8 cellular contexts compared by ENCODE assay signal in genomic region chr19:16078311-16078758, GRCh38. TPM values are rescaled to one million over a fixed set of nuclear protein-coding genes. Genes with fewer than 3 reads are reported as not detected.
DNase-seq lines count a peak whose midpoint lies in the region; ATAC-seq and TF ChIP-seq lines count a peak whose summit lies in the region.

No MANE protein-coding gene starts in this region.

- H4K8ac ChIP-seq in trophoblast cell (ENCODE audit: low read depth, low read length), result peak overlapping the region; percentile 57

- H3K9ac ChIP-seq in trophoblast cell (ENCODE audit: low read length), result peak overlapping the region; percentile 84

- peaks cover 8 to 15% of the 10 kb centered on the region in 2 experiments for H3K4me1 ChIP-seq in trophoblast cell (ENCODE audit: control insufficient read depth in 1 of 2, insufficient read depth in 2 of 2, low read length in 2 of 2)

- H3K4me2 ChIP-seq in trophoblast cell (ENCODE audit: low read length), result peak overlapping the region; percentile 85

- CTCF ChIA-PET in activated CD8-positive, alpha-beta memory T cell treated with anti-CD3 and anti-CD28 coated beads, Interleukin-2, amount 10 ng/mL, durations not matched to agents 7 days and 5 days (lab: Charles Lee), result interaction anchor here (0.7 to 4.3 kb wide), 11 partner anchors 8 to 260 kb away, joined by 3 to 23 read pairs (median 4); partner anchors contain the start of genes FAM32A, HSH2D and RAB8A

- H3K4me3 Mint-ChIP-seq in activated CD8-positive, alpha-beta memory T cell treated with anti-CD3 and anti-CD28 coated beads, Interleukin-2, amount 10 ng/mL, durations not matched to agents 7 days and 5 days, result peak overlapping the region; percentile 80

- peak overlapping the region; percentile 77 for H3K27ac ChIP-seq in HL-60 (replicated peaks)
- H3K27ac ChIP-seq in trophoblast cell (ENCODE audit: low read depth, low read length), result peak overlapping the region; percentile 96

- WGBS in trophoblast cell (ENCODE audit: extremely low coverage, insufficient coverage, insufficient read length), result no CpG with 5 or more reads among the region's 9 CpGs

- H3K79me2 ChIP-seq in trophoblast cell (ENCODE audit: control insufficient read depth, insufficient read depth, low read length, poor library complexity), result peaks cover 41% of the 10 kb centered on the region

- peak overlapping the region; percentile 90 for H4K91ac ChIP-seq in trophoblast cell (ENCODE audit: low read depth, low read length)

- no peak for TF ChIP-seq CTCF in HL-60 (IDR thresholded peaks at IDR 0.05; ENCODE audit: insufficient read depth, low read length)
- TF ChIP-seq CTCF in fibroblast of the aortic adventitia (IDR thresholded peaks at IDR 0.05; ENCODE audit: insufficient read depth, low read length), result no peak

- peaks cover 70% of the 10 kb centered on the region for H3K4me1 Mint-ChIP-seq in activated CD8-positive, alpha-beta memory T cell treated with anti-CD3 and anti-CD28 coated beads, Interleukin-2, amount 10 ng/mL, durations not matched to agents 7 days and 5 days

- H2BK120ac ChIP-seq in trophoblast cell (ENCODE audit: insufficient read depth, low read length, poor library complexity), result peak overlapping the region; percentile 55

- peak overlapping the region; percentile 10 for H2BK12ac ChIP-seq in trophoblast cell (ENCODE audit: low read length)

- peak overlapping the region; percentile 17 for H2AFZ ChIP-seq in trophoblast cell (ENCODE audit: insufficient read depth, low read length, poor library complexity)

- H3K9me3 Mint-ChIP-seq in activated CD8-positive, alpha-beta memory T cell treated with anti-CD3 and anti-CD28 coated beads, Interleukin-2, amount 10 ng/mL, durations not matched to agents 7 days and 5 days (ENCODE audit: low read depth), result no peaks in the 10 kb centered on the region

- DNase-seq in A172 (ENCODE audit: low spot score) (peak; percentile 59), HL-60 (ENCODE audit: low read depth in 1 of 2, low spot score in 1 of 2) (no peak), fibroblast of the aortic adventitia (ENCODE audit: low read depth) (no peak), trophoblast cell (peak in 1 of 2 donors; percentile 50), NCI-H2107 (lab: John Stamatoyannopoulos, UW) (no peak), NCI-H1436 treated with DMSO at 0.1 percent for 48 hours (lab: John Stamatoyannopoulos, UW) (no peak)
- DNase-seq in activated CD8-positive, alpha-beta memory T cell treated with anti-CD3 and anti-CD28 coated beads, Interleukin-2, amount 10 ng/mL, durations not matched to agents 7 days and 5 days, result peak; percentile 65

- peaks cover 34 to 38% of the 10 kb centered on the region in 2 experiments for H3K36me3 ChIP-seq in trophoblast cell (ENCODE audit: control insufficient read depth in 1 of 2, insufficient read depth in 2 of 2, low read length in 2 of 2)

- peak overlapping the region; percentile 90 for H4K12ac ChIP-seq in trophoblast cell (ENCODE audit: low read depth, low read length)

- peak overlapping the region; percentile 98 for H3K27ac Mint-ChIP-seq in activated CD8-positive, alpha-beta memory T cell treated with anti-CD3 and anti-CD28 coated beads, Interleukin-2, amount 10 ng/mL, durations not matched to agents 7 days and 5 days

- H2BK5ac ChIP-seq in trophoblast cell (ENCODE audit: low read depth, low read length, poor library complexity), result peak overlapping the region; percentile 98

- no peak for ATAC-seq in activated CD8-positive, alpha-beta memory T cell treated with anti-CD3 and anti-CD28 coated beads, Interleukin-2, amount 10 ng/mL, durations not matched to agents 7 days and 5 days
- ATAC-seq in GM18511 (IDR thresholded peaks at IDR 0.05; ENCODE audit: unreplicated experiment), result no peak

- H3K4me3 ChIP-seq in HL-60 (replicated peaks; ENCODE audit: insufficient read depth, low read length) (peak overlapping the region; percentile 56), fibroblast of the aortic adventitia (ENCODE audit: low read depth, low read length) (peak overlapping the region; percentile 94), trophoblast cell (ENCODE audit: low read depth, low read length) (peak overlapping the region; percentile 65)

- H3K14ac ChIP-seq in trophoblast cell (ENCODE audit: low read length), result peak overlapping the region; percentile 92

- H3K27me3 Mint-ChIP-seq in activated CD8-positive, alpha-beta memory T cell treated with anti-CD3 and anti-CD28 coated beads, Interleukin-2, amount 10 ng/mL, durations not matched to agents 7 days and 5 days, result no peaks in the 10 kb centered on the region

- H3K36me3 Mint-ChIP-seq in activated CD8-positive, alpha-beta memory T cell treated with anti-CD3 and anti-CD28 coated beads, Interleukin-2, amount 10 ng/mL, durations not matched to agents 7 days and 5 days, result peaks cover 57% of the 10 kb centered on the region

- H3K18ac ChIP-seq in trophoblast cell (ENCODE audit: low read length), result peak overlapping the region; percentile 34

- peak overlapping the region; percentile 100 for H3K4ac ChIP-seq in trophoblast cell (ENCODE audit: low read depth, low read length)

- no peak overlapping the region for H3K23ac ChIP-seq in trophoblast cell (ENCODE audit: low read length)

- H2AK5ac ChIP-seq in trophoblast cell (ENCODE audit: low read length), result peak overlapping the region; percentile 20

- H3K27me3 ChIP-seq in HL-60 (ENCODE audit: insufficient read depth, poor library complexity, severe bottlenecking) (no peaks in the 10 kb centered on the region), trophoblast cell (ENCODE audit: insufficient read depth, low read length) (no peaks in the 10 kb centered on the region)

- no peaks in the 10 kb centered on the region for H3K9me3 ChIP-seq in trophoblast cell (ENCODE audit: insufficient read depth, low read depth, low read length)

- H3K79me1 ChIP-seq in trophoblast cell (ENCODE audit: low read length), result peaks cover 33% of the 10 kb centered on the region

RNA-seq across cellular contexts. Expression of gene TPM4, which starts 2.0 kb away (rescaled TPM):
- 1,516 and 1,534 TPM in 2 replicates for total RNA-seq in A172 (2014; rRNA removed; shearing (Covaris generic))
- 100 to 1,000 TPM; 491 to 493 TPM for total RNA-seq in activated CD8-positive, alpha-beta memory T cell treated with anti-CD3 and anti-CD28 coated beads, Interleukin-2, amount 10 ng/mL, durations not matched to agents 7 days and 5 days
- total RNA-seq in fibroblast of the aortic adventitia (ENCODE audit: low replicate concordance), result 864 and 1,097 TPM in 2 replicates
- 859 and 864 TPM in 2 replicates for polyA plus RNA-seq in trophoblast cell (2013)

RNA-seq across cellular contexts. Expression of gene RAB8A, which starts 33.4 kb away (rescaled TPM):
- 60.3 and 60.8 TPM in 2 replicates for total RNA-seq in A172 (2014; rRNA removed; shearing (Covaris generic))
- 100 to 1,000 TPM; 204 to 271 TPM for total RNA-seq in activated CD8-positive, alpha-beta memory T cell treated with anti-CD3 and anti-CD28 coated beads, Interleukin-2, amount 10 ng/mL, durations not matched to agents 7 days and 5 days
- 15.5 and 99.9 TPM in 2 replicates for total RNA-seq in fibroblast of the aortic adventitia (ENCODE audit: low replicate concordance)
- polyA plus RNA-seq in trophoblast cell (2013), result 61.7 and 61.9 TPM in 2 replicates

Comparison
In these comparisons a context has a peak if more than half of its experiments do, and no peak if none do; other contexts are left out.
1. DNase-seq: peak in A172 (single experiment) and activated CD8-positive, alpha-beta memory T cell treated with anti-CD3 and anti-CD28 coated beads, Interleukin-2, amount 10 ng/mL, durations not matched to agents 7 days and 5 days (single experiment); none in HL-60 (0 of 2), fibroblast of the aortic adventitia (single experiment), NCI-H2107 (single experiment) and NCI-H1436 treated with DMSO at 0.1 percent for 48 hours (single experiment).
2. Peak in every context shown above with its lines, with median percentiles within 50 percentile points of each other: H3K4me3 ChIP-seq.